Comparison of ENCODE assay signal across 30 cellular contexts in genomic region chr5:161201558-161201957, GRCh38.
A peak's percentile ranks its signal among the peaks of the same experiment; 100 is the strongest.
DNase-seq lines count a peak whose midpoint lies in the region; ATAC-seq and TF ChIP-seq lines count a peak whose summit lies in the region.
"Had no signal": no experiment of that assay in that cellular context is flagged by ENCODE, and none has a peak within 500 bp of the region (broad histone marks: within the 10 kb centered on the region; RNA-seq: fewer than 3 reads in every experiment).

No MANE protein-coding gene starts in this region.

- H3K9me2 ChIP-seq in neural cell (ENCODE audit: insufficient read depth, low read length), result no peaks in the 10 kb centered on the region

- no peak overlapping the region for H2AFZ ChIP-seq in neural cell (ENCODE audit: low read depth, low read length)

- no peaks in the 10 kb centered on the region for H3K36me3 ChIP-seq in neural cell (ENCODE audit: insufficient read depth, low read length)
- H3K36me3 ChIP-seq: BE2C; BLaER1; BLaER1 treated with 17β-estradiol and CSF1 and Interleukin-3, amounts not matched to agents 10 nM and 100 nM had no signal

- ATAC-seq in HG03520 (IDR thresholded peaks at IDR 0.05; ENCODE audit: unreplicated experiment), result no peak
- ATAC-seq: A549; CD8-positive, alpha-beta T cell had no signal

- no peak for TF ChIP-seq POLR2A in lower leg skin (IDR thresholded peaks at IDR 0.05)

- peak; percentile 42 for DNase-seq in G401 (ENCODE audit: low spot score)
- DNase-seq in cerebellar cortex (ENCODE audit: low spot score), result peak; percentile 40
- DNase-seq in AG20443 (ENCODE audit: low spot score), result no peak
- DNase-seq in lower leg skin (ENCODE audit: low spot score in 2 of 2), result no peak
- DNase-seq: 8988T; ACHN; AML-193; BE2C; Caco-2; Calu3; CD4-positive, alpha-beta memory T cell; CD4-positive, alpha-beta T cell; CD4-positive, CD25-positive, alpha-beta regulatory T cell; CD8-positive, alpha-beta memory T cell; CD8-positive, alpha-beta T cell; COR-L47; DMS 273 treated with DMSO at 0.1 percent for 48 hours; DMS153; DMS53; DMS79; DMS79 treated with DMSO at 0.1 percent for 48 hours; DND-41; EL had no signal

- no peak for TF ChIP-seq RAD21 in neural cell (conservative IDR thresholded peaks at IDR 0.05)

- no peaks in the 10 kb centered on the region for H3K79me2 ChIP-seq in neural cell (replicated peaks; ENCODE audit: insufficient read depth, low read length)

- no peaks in the 10 kb centered on the region for H3K9me3 ChIP-seq in neural cell (ENCODE audit: low read length)
- H3K9me3 ChIP-seq: A549, BE2C had no signal

- no peaks in the 10 kb centered on the region for H4K20me1 ChIP-seq in neural cell (ENCODE audit: insufficient read depth)
- H4K20me1 ChIP-seq: BLaER1; BLaER1 treated with 17β-estradiol and CSF1 and Interleukin-3, amounts not matched to agents 10 nM and 100 nM had no signal

- H3K27ac ChIP-seq in neural cell (ENCODE audit: low read length), result peak overlapping the region; percentile 45
- H3K27ac ChIP-seq: 22Rv1; A549; BLaER1; BLaER1 treated with 17β-estradiol and CSF1 and Interleukin-3, amounts not matched to agents 10 nM and 100 nM; C4-2B had no signal

- H3K9ac ChIP-seq in neural cell (ENCODE audit: low read length), result no peak overlapping the region
- H3K9ac ChIP-seq: BLaER1; BLaER1 treated with 17β-estradiol and CSF1 and Interleukin-3, amounts not matched to agents 10 nM and 100 nM had no signal

- H3K4me3 ChIP-seq in neural cell (ENCODE audit: low read length) (no peak overlapping the region), lower leg skin (ENCODE audit: low read depth, poor library complexity, severe bottlenecking) (no peak overlapping the region)
- H3K4me3 ChIP-seq: A549; BLaER1; BLaER1 treated with 17β-estradiol and CSF1 and Interleukin-3, amounts not matched to agents 10 nM and 100 nM had no signal

- no peak for TF ChIP-seq CTCF in neural cell (IDR thresholded peaks at IDR 0.05; ENCODE audit: poor library complexity, severe bottlenecking)
- no peak for TF ChIP-seq CTCF in lower leg skin (IDR thresholded peaks at IDR 0.05)

- in situ Hi-C loops in G401 (cut with HindIII; ENCODE audit: low sequenced_read_pairs), result no loop called here

- intact Hi-C loops in lower leg skin (cut with DNase I; ENCODE audit: low total_unique reads), result no loop called here

- H3K27me3 ChIP-seq in neural cell (ENCODE audit: insufficient read depth, low read depth, low read length), result no peaks in the 10 kb centered on the region
- H3K27me3 ChIP-seq: BE2C; BLaER1; BLaER1 treated with 17β-estradiol and CSF1 and Interleukin-3, amounts not matched to agents 10 nM and 100 nM had no signal

- peaks cover 7% of the 10 kb centered on the region for H3F3A ChIP-seq in neural cell (ENCODE audit: insufficient read depth, low read length, poor library complexity, severe bottlenecking)

- H3K4me2 ChIP-seq in neural cell (ENCODE audit: low read length), result no peak overlapping the region
- H3K4me2 ChIP-seq: A549; BLaER1; BLaER1 treated with 17β-estradiol and CSF1 and Interleukin-3, amounts not matched to agents 10 nM and 100 nM had no signal

- TF ChIP-seq EP300 in neural cell (conservative IDR thresholded peaks at IDR 0.05; ENCODE audit: poor library complexity, severe bottlenecking), result peak; percentile 59

TF ChIP-seq in neural cell, 6 proteins besides CTCF, POLR2A, EP300 and RAD21:
- TF ChIP-seq TAF1 (IDR thresholded peaks at IDR 0.05; ENCODE audit: low read depth) (no peak), MXI1 (conservative IDR thresholded peaks at IDR 0.05; ENCODE audit: poor library complexity, severe bottlenecking) (no peak), POLR2AphosphoS5 (IDR thresholded peaks at IDR 0.05) (peak; percentile 50), SMC3 (conservative IDR thresholded peaks at IDR 0.05; ENCODE audit: poor library complexity) (no peak), EZH2 (IDR thresholded peaks at IDR 0.05; ENCODE audit: borderline replicate concordance, insufficient read depth, low read length, poor library complexity, severe bottlenecking) (no peak)
- TF ChIP-seq, protein P1, sequence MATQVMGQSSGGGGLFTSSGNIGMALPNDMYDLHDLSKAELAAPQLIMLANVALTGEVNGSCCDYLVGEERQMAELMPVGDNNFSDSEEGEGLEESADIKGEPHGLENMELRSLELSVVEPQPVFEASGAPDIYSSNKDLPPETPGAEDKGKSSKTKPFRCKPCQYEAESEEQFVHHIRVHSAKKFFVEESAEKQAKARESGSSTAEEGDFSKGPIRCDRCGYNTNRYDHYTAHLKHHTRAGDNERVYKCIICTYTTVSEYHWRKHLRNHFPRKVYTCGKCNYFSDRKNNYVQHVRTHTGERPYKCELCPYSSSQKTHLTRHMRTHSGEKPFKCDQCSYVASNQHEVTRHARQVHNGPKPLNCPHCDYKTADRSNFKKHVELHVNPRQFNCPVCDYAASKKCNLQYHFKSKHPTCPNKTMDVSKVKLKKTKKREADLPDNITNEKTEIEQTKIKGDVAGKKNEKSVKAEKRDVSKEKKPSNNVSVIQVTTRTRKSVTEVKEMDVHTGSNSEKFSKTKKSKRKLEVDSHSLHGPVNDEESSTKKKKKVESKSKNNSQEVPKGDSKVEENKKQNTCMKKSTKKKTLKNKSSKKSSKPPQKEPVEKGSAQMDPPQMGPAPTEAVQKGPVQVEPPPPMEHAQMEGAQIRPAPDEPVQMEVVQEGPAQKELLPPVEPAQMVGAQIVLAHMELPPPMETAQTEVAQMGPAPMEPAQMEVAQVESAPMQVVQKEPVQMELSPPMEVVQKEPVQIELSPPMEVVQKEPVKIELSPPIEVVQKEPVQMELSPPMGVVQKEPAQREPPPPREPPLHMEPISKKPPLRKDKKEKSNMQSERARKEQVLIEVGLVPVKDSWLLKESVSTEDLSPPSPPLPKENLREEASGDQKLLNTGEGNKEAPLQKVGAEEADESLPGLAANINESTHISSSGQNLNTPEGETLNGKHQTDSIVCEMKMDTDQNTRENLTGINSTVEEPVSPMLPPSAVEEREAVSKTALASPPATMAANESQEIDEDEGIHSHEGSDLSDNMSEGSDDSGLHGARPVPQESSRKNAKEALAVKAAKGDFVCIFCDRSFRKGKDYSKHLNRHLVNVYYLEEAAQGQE (IDR thresholded peaks at IDR 0.05; ENCODE audit: borderline replicate concordance), result peak; percentile 63

Comparison
In these comparisons a context has a peak if more than half of its experiments do, and no peak if none do; other contexts are left out.
1. DNase-seq: peak in G401 (single experiment) and cerebellar cortex (single experiment); none in AG20443 (single experiment) and lower leg skin (0 of 2).